In the genomic region with DNA sequence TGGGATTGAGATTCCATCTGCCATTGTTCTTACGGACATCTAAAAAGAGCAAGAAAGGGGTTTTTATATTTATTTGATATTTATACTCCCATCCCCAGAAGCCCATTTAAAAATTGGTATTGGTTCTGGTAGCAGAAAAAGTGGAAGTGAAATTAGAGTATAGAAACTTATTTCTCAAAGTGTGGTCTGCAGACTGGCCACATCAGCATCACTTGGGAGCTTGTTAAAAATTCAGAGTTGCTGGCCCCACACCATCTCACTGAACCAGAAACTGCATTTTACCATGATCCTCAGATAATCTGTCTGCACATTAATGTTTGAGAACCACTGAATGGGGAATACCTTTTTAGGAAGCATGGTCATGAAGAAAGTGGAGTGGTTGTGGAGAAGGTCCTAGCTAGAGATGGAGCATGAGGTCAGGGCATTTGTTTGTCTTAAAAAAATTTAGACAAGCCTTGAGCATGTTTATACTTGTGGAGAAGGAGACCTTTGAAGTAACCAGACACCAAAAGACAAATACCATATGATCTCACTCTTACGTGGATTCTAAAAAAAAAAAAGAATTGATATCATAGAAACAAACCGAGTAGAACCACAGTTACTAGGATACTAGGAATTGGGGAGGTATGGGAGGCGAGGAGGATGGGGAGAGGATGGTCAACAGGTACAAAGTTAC, we compare ENCODE assay signal across 20 cellular contexts.
A peak's percentile ranks its signal among the peaks of the same experiment; 100 is the strongest.
DNase-seq lines count a peak whose midpoint lies in the region; ATAC-seq and TF ChIP-seq lines count a peak whose summit lies in the region.
"Had no signal": no experiment of that assay in that cellular context is flagged by ENCODE, and none has a peak within 500 bp of the region (broad histone marks: within the 10 kb centered on the region; RNA-seq: fewer than 3 reads in every experiment).

No MANE protein-coding gene starts in this region.

- H3K27ac ChIP-seq in lower lobe of right lung, result no peak overlapping the region
- H3K27ac ChIP-seq: 22Rv1, body of pancreas, parathyroid adenoma, thyroid gland had no signal

- intact Hi-C loops in lower lobe of right lung (cut with DNase I), result no loop called here

- H3K9me3 ChIP-seq in lower lobe of right lung, result no peaks in the 10 kb centered on the region
- H3K9me3 ChIP-seq: body of pancreas, thyroid gland had no signal

- H3K27me3 ChIP-seq in lower lobe of right lung (ENCODE audit: low read depth), result no peaks in the 10 kb centered on the region
- H3K27me3 ChIP-seq: body of pancreas, thyroid gland had no signal

- DNase-seq in DMS53 (lab: John Stamatoyannopoulos, UW) (peak; percentile 67), DMS53 treated with DMSO at 0.1 percent for 48 hours (lab: John Stamatoyannopoulos, UW; ENCODE audit: unreplicated experiment) (no peak), lower lobe of right lung (no peak), activated gamma-delta T cell (lab: John Stamatoyannopoulos, UW) (no peak)
- no peak for DNase-seq in activated naive CD8-positive, alpha-beta T cell treated with anti-CD3 and anti-CD28 coated beads, Interleukin-2, amount 50 U/mL, for 24 hours
- DNase-seq: activated CD4-positive, alpha-beta T cell treated with anti-CD3 and anti-CD28 coated beads, Interleukin-2, amount 10 ng/mL, durations not matched to agents 7 days and 5 days; body of pancreas; effector memory CD4-positive, alpha-beta T cell; foreskin fibroblast; immature natural killer cell; NCI-H226; PC-3; thyroid gland had no signal

- H3K4me3 ChIP-seq in lower lobe of right lung, result no peak overlapping the region
- H3K4me3 ChIP-seq: body of pancreas, GM23338, thyroid gland had no signal

- no peaks in the 10 kb centered on the region for H3K36me3 ChIP-seq in lower lobe of right lung
- H3K36me3 ChIP-seq: thyroid gland had no signal

- H3K27ac Mint-ChIP-seq in stimulated activated memory B cell treated with anti-CD40 and anti-IgM and Interleukin-4, amounts not matched to agents 10 μg/mL and 1 μg/mL and 100 μg/mL, for 72 hours, result peak overlapping the region; percentile 1
- H3K27ac Mint-ChIP-seq in activated naive CD8-positive, alpha-beta T cell treated with anti-CD3 and anti-CD28 coated beads, Interleukin-2, amount 50 U/mL, for 24 hours, result no peak overlapping the region
- H3K27ac Mint-ChIP-seq: activated CD4-positive, alpha-beta T cell treated with anti-CD3 and anti-CD28 coated beads, Interleukin-2, amount 10 ng/mL, durations not matched to agents 7 days and 5 days; GM23338; immature natural killer cell; T-helper 1 cell treated with Interleukin-12 subunit alpha and Interleukin-12 subunit beta and Interleukin-4 antibody, amounts not matched to agents 30 μg/mL and 1 μg/mL, for 36 hours had no signal

- no peaks in the 10 kb centered on the region for H3K9me3 Mint-ChIP-seq in stimulated activated memory B cell treated with anti-CD40 and anti-IgM and Interleukin-4, amounts not matched to agents 10 μg/mL and 1 μg/mL and 100 μg/mL, for 72 hours
- H3K9me3 Mint-ChIP-seq in activated naive CD8-positive, alpha-beta T cell treated with anti-CD3 and anti-CD28 coated beads, Interleukin-2, amount 50 U/mL, for 24 hours, result no peaks in the 10 kb centered on the region
- H3K9me3 Mint-ChIP-seq: activated CD4-positive, alpha-beta T cell treated with anti-CD3 and anti-CD28 coated beads, Interleukin-2, amount 10 ng/mL, durations not matched to agents 7 days and 5 days; GM23338; T-helper 1 cell treated with Interleukin-12 subunit alpha and Interleukin-12 subunit beta and Interleukin-4 antibody, amounts not matched to agents 30 μg/mL and 1 μg/mL, for 36 hours had no signal

- H3K36me3 Mint-ChIP-seq in stimulated activated memory B cell treated with anti-CD40 and anti-IgM and Interleukin-4, amounts not matched to agents 10 μg/mL and 1 μg/mL and 100 μg/mL, for 72 hours, result no peaks in the 10 kb centered on the region
- H3K36me3 Mint-ChIP-seq in activated naive CD8-positive, alpha-beta T cell treated with anti-CD3 and anti-CD28 coated beads, Interleukin-2, amount 50 U/mL, for 24 hours (ENCODE audit: low read depth), result no peaks in the 10 kb centered on the region
- H3K36me3 Mint-ChIP-seq: immature natural killer cell had no signal

- H3K4me3 Mint-ChIP-seq in stimulated activated memory B cell treated with anti-CD40 and anti-IgM and Interleukin-4, amounts not matched to agents 10 μg/mL and 1 μg/mL and 100 μg/mL, for 72 hours, result no peak overlapping the region
- H3K4me3 Mint-ChIP-seq in activated naive CD8-positive, alpha-beta T cell treated with anti-CD3 and anti-CD28 coated beads, Interleukin-2, amount 50 U/mL, for 24 hours, result no peak overlapping the region
- H3K4me3 Mint-ChIP-seq: activated CD4-positive, alpha-beta T cell treated with anti-CD3 and anti-CD28 coated beads, Interleukin-2, amount 10 ng/mL, durations not matched to agents 7 days and 5 days; GM23338; immature natural killer cell; T-helper 1 cell treated with Interleukin-12 subunit alpha and Interleukin-12 subunit beta and Interleukin-4 antibody, amounts not matched to agents 30 μg/mL and 1 μg/mL, for 36 hours had no signal

- H3K4me1 ChIP-seq in lower lobe of right lung, result no peaks in the 10 kb centered on the region
- H3K4me1 ChIP-seq: body of pancreas, parathyroid adenoma had no signal

- peaks cover 14% of the 10 kb centered on the region for H3K4me1 Mint-ChIP-seq in stimulated activated memory B cell treated with anti-CD40 and anti-IgM and Interleukin-4, amounts not matched to agents 10 μg/mL and 1 μg/mL and 100 μg/mL, for 72 hours
- H3K4me1 Mint-ChIP-seq in activated naive CD8-positive, alpha-beta T cell treated with anti-CD3 and anti-CD28 coated beads, Interleukin-2, amount 50 U/mL, for 24 hours, result peaks cover 4% of the 10 kb centered on the region
- H3K4me1 Mint-ChIP-seq: activated CD4-positive, alpha-beta T cell treated with anti-CD3 and anti-CD28 coated beads, Interleukin-2, amount 10 ng/mL, durations not matched to agents 7 days and 5 days; immature natural killer cell had no signal

- peaks cover 22% of the 10 kb centered on the region for H3K27me3 Mint-ChIP-seq in stimulated activated memory B cell treated with anti-CD40 and anti-IgM and Interleukin-4, amounts not matched to agents 10 μg/mL and 1 μg/mL and 100 μg/mL, for 72 hours
- no peaks in the 10 kb centered on the region for H3K27me3 Mint-ChIP-seq in activated naive CD8-positive, alpha-beta T cell treated with anti-CD3 and anti-CD28 coated beads, Interleukin-2, amount 50 U/mL, for 24 hours
- H3K27me3 Mint-ChIP-seq: activated CD4-positive, alpha-beta T cell treated with anti-CD3 and anti-CD28 coated beads, Interleukin-2, amount 10 ng/mL, durations not matched to agents 7 days and 5 days had no signal

- TF ChIP-seq CTCF in lower lobe of right lung (IDR thresholded peaks at IDR 0.05), result no peak

- ATAC-seq in GM21786 (IDR thresholded peaks at IDR 0.05; ENCODE audit: unreplicated experiment) (peak; percentile 76), HG03159 (IDR thresholded peaks at IDR 0.05; ENCODE audit: unreplicated experiment) (peak; percentile 76), lower lobe of right lung (no peak)
- ATAC-seq in stimulated activated memory B cell treated with anti-CD40 and anti-IgM and Interleukin-4, amounts not matched to agents 10 μg/mL and 1 μg/mL and 100 μg/mL, for 72 hours, result peak; percentile 78
- ATAC-seq in activated naive CD8-positive, alpha-beta T cell treated with anti-CD3 and anti-CD28 coated beads, Interleukin-2, amount 50 U/mL, for 24 hours, result no peak
- ATAC-seq: body of pancreas, GM23338, PC-3 had no signal

Comparison
In these comparisons a context has a peak if more than half of its experiments do, and no peak if none do; other contexts are left out.
1. ATAC-seq: peak in GM21786 (single experiment), HG03159 (single experiment) and stimulated activated memory B cell treated with anti-CD40 and anti-IgM and Interleukin-4, amounts not matched to agents 10 μg/mL and 1 μg/mL and 100 μg/mL, for 72 hours (single experiment); none in lower lobe of right lung (0 of 2) and activated naive CD8-positive, alpha-beta T cell treated with anti-CD3 and anti-CD28 coated beads, Interleukin-2, amount 50 U/mL, for 24 hours (single experiment).